31 cellular contexts compared by ENCODE assay signal in the genomic region with DNA sequence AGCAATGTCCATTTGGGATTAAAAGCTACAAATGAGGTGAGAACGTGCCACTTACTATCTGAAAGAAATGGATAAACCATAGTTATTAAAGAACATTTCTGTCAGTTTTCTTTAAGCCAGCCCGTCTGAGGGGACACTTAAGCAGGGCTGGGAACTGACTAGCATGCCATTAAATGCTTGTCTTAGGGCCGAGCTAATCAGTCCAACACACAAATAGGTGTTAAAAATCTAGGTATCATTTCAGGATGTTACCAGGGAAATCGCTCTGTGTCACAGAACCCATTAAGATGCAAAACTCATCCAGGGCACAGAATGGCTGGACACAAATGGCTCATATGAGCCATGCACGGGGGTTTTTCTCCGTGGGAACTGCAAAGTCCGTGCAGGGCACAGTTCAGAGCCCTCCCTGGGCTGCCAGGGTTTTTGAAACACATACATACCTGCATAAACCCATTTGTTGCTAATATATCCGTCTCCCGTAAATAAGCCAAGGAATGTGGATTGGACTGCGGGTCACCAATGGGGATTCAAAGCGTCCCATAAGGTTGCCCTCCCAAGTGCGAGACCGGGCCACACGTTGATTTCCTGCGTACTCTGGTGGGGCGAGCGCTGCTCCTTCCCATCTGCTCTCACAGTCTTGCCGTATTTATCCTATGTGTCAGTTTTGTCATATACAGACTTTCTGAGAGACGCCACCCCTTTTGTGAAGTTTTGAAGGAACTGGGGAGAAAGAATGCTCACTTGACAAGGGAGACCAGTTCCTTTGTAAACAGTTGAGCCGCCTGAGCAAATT. TPM values are rescaled to one million over a fixed set of nuclear protein-coding genes. Genes with fewer than 3 reads are reported as not detected.
DNase-seq lines count a peak whose midpoint lies in the region; ATAC-seq and TF ChIP-seq lines count a peak whose summit lies in the region.
"Had no signal": no experiment of that assay in that cellular context is flagged by ENCODE, and none has a peak within 500 bp of the region (broad histone marks: within the 10 kb centered on the region; RNA-seq: fewer than 3 reads in every experiment).

No MANE protein-coding gene starts in this region.

- H3K4me1 ChIP-seq in GM23338 (ENCODE audit: insufficient read depth), result peaks cover 66% of the 10 kb centered on the region

- no peak for TF ChIP-seq CTCF in GM23338 (conservative IDR thresholded peaks at IDR 0.05; ENCODE audit: low read depth in 2 of 2)

- peak overlapping the region; percentile 49 for H3K4me3 Mint-ChIP-seq in GM23338
- H3K4me3 Mint-ChIP-seq: activated CD4-positive, alpha-beta memory T cell treated with anti-CD3 and anti-CD28 coated beads, Interleukin-2, amount 10 ng/mL, durations not matched to agents 7 days and 5 days; CD8-positive, alpha-beta T cell; stimulated activated naive CD8-positive, alpha-beta T cell treated with anti-CD3 and anti-CD28 coated beads, Interleukin-15, Interleukin-2, amounts not matched to agents 100 ng/mL and 50 ng/mL, for 24 hours had no signal

- no peak overlapping the region for H2AFZ ChIP-seq in GM23338

- peaks cover 4% of the 10 kb centered on the region for H4K20me1 ChIP-seq in GM23338 (replicated peaks; ENCODE audit: insufficient read depth)

- peaks cover 63% of the 10 kb centered on the region for H3K4me1 Mint-ChIP-seq in GM23338

- H3K27ac ChIP-seq in GM23338 (ENCODE audit: low read depth), result no peak overlapping the region
- H3K27ac ChIP-seq: dorsolateral prefrontal cortex, epithelial cell of prostate, heart right ventricle, SK-N-MC, spleen, transverse colon had no signal

- DNase-seq in ELF-1 (ENCODE audit: low read depth, low spot score) (peak; percentile 59), GM23338 (ENCODE audit: low spot score) (peak; percentile 67), astrocyte of the hippocampus (ENCODE audit: low read depth, low spot score) (peak; percentile 16), left kidney (ENCODE audit: low read depth, low spot score) (peak; percentile 31), NOMO-1 treated with dmso at 0.1 percent for 144 hours (lab: John Stamatoyannopoulos, UW; ENCODE audit: unreplicated experiment) (no peak), RPMI8226 (no peak)
- DNase-seq: activated CD4-positive, alpha-beta memory T cell treated with anti-CD3 and anti-CD28 coated beads, Interleukin-2, amount 10 ng/mL, durations not matched to agents 7 days and 5 days; activated CD4-positive, CD25-positive, alpha-beta regulatory T cell; activated naive CD4-positive, alpha-beta T cell treated with Interleukin-2 at 50 U/mL for 16 hours; CD8-positive, alpha-beta T cell; central memory CD4-positive, alpha-beta T cell; dorsolateral prefrontal cortex; heart right ventricle; NCI-H1092 treated with DMSO at 0.1 percent for 48 hours; NCI-H2081; NCI-H446; spleen; stimulated activated CD4-positive, alpha-beta T cell treated with anti-CD3 and anti-CD28 coated beads, Interleukin-4, amount 100 ng/mL, for 24 hours; T-helper 9 cell; transverse colon had no signal

- H3K27ac Mint-ChIP-seq in GM23338, result no peak overlapping the region
- H3K27ac Mint-ChIP-seq: activated CD4-positive, alpha-beta memory T cell treated with anti-CD3 and anti-CD28 coated beads, Interleukin-2, amount 10 ng/mL, durations not matched to agents 7 days and 5 days; CD8-positive, alpha-beta T cell; stimulated activated naive CD8-positive, alpha-beta T cell treated with anti-CD3 and anti-CD28 coated beads, Interleukin-15, Interleukin-2, amounts not matched to agents 100 ng/mL and 50 ng/mL, for 24 hours had no signal

- H3K36me3 ChIP-seq in GM23338 (ENCODE audit: insufficient read depth), result no peaks in the 10 kb centered on the region
- H3K36me3 ChIP-seq: heart right ventricle, spleen, transverse colon had no signal

- peaks cover 100% of the 10 kb centered on the region for H3K27me3 ChIP-seq in GM23338 (ENCODE audit: insufficient read depth)

- H3K4me3 ChIP-seq in GM23338, result peak overlapping the region; percentile 26
- H3K4me3 ChIP-seq: dorsolateral prefrontal cortex, GM12878, heart right ventricle, lung, SK-N-MC, spleen, transverse colon had no signal

- no peaks in the 10 kb centered on the region; the same call in 2 of the 3 replicates for H3K9me3 Mint-ChIP-seq in GM23338
- H3K9me3 Mint-ChIP-seq: activated CD4-positive, alpha-beta memory T cell treated with anti-CD3 and anti-CD28 coated beads, Interleukin-2, amount 10 ng/mL, durations not matched to agents 7 days and 5 days; CD8-positive, alpha-beta T cell; stimulated activated naive CD8-positive, alpha-beta T cell treated with anti-CD3 and anti-CD28 coated beads, Interleukin-15, Interleukin-2, amounts not matched to agents 100 ng/mL and 50 ng/mL, for 24 hours had no signal

- peaks cover 9% of the 10 kb centered on the region for H3F3A ChIP-seq in GM23338 (replicated peaks; ENCODE audit: low read depth)

- peak overlapping the region; percentile 56 for H3K4me2 ChIP-seq in GM23338

- ATAC-seq in GM23338 (no peak), HG03378 (IDR thresholded peaks at IDR 0.05; ENCODE audit: unreplicated experiment) (no peak), GM18867 (IDR thresholded peaks at IDR 0.05; ENCODE audit: unreplicated experiment) (no peak)
- ATAC-seq: CD8-positive, alpha-beta T cell; GM12878; heart right ventricle had no signal

- peaks cover 84% of the 10 kb centered on the region for H3K27me3 Mint-ChIP-seq in GM23338 (ENCODE audit: insufficient read depth, low read depth, poor library complexity)

- no peaks in the 10 kb centered on the region for H3K79me2 ChIP-seq in GM23338 (replicated peaks; ENCODE audit: insufficient read depth)

- H3K9me2 ChIP-seq in GM23338 (ENCODE audit: insufficient read depth), result no peaks in the 10 kb centered on the region

- no peaks in the 10 kb centered on the region; the same call in 2 of the 3 replicates for H3K36me3 Mint-ChIP-seq in GM23338 (ENCODE audit: low read depth)
- H3K36me3 Mint-ChIP-seq: CD8-positive, alpha-beta T cell had no signal

TF ChIP-seq in GM23338, 12 proteins besides CTCF, POLR2A, EP300 and RAD21:
- no peak for TF ChIP-seq JUNB (IDR thresholded peaks at IDR 0.05; ENCODE audit: unreplicated experiment)
- TF ChIP-seq, protein P1, sequence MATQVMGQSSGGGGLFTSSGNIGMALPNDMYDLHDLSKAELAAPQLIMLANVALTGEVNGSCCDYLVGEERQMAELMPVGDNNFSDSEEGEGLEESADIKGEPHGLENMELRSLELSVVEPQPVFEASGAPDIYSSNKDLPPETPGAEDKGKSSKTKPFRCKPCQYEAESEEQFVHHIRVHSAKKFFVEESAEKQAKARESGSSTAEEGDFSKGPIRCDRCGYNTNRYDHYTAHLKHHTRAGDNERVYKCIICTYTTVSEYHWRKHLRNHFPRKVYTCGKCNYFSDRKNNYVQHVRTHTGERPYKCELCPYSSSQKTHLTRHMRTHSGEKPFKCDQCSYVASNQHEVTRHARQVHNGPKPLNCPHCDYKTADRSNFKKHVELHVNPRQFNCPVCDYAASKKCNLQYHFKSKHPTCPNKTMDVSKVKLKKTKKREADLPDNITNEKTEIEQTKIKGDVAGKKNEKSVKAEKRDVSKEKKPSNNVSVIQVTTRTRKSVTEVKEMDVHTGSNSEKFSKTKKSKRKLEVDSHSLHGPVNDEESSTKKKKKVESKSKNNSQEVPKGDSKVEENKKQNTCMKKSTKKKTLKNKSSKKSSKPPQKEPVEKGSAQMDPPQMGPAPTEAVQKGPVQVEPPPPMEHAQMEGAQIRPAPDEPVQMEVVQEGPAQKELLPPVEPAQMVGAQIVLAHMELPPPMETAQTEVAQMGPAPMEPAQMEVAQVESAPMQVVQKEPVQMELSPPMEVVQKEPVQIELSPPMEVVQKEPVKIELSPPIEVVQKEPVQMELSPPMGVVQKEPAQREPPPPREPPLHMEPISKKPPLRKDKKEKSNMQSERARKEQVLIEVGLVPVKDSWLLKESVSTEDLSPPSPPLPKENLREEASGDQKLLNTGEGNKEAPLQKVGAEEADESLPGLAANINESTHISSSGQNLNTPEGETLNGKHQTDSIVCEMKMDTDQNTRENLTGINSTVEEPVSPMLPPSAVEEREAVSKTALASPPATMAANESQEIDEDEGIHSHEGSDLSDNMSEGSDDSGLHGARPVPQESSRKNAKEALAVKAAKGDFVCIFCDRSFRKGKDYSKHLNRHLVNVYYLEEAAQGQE (IDR thresholded peaks at IDR 0.05; ENCODE audit: unreplicated experiment), result peak; percentile 13
- no peak for TF ChIP-seq NANOG (IDR thresholded peaks at IDR 0.05; ENCODE audit: borderline replicate concordance)
TF ChIP-seq in GM23338: peak in this region for 1.

RNA-seq across cellular contexts. Expression of a gene that starts 5.4 kb away (rescaled TPM):
- total RNA-seq in GM23338 (2014; rRNA removed; shearing (Covaris generic)), result 0.97 TPM in 1 of 2 replicates, not detected in the other
- 0.27 and 0.35 TPM in 2 replicates for polyA plus RNA-seq in GM23338 (2016; fragmentation: Nextera tagmentation; extraction: Ambion mirVana)
- total RNA-seq: activated CD4-positive, alpha-beta memory T cell treated with anti-CD3 and anti-CD28 coated beads, Interleukin-2, amount 10 ng/mL, durations not matched to agents 7 days and 5 days; CD8-positive, alpha-beta T cell; fibroblast of villous mesenchyme; GM12878; kidney epithelial cell; pulmonary artery endothelial cell; spleen had no signal
- polyA plus RNA-seq: aorta, GM12878, spleen had no signal

Comparison
In these comparisons a context has a peak if more than half of its experiments do, and no peak if none do; other contexts are left out.
1. DNase-seq: peak in ELF-1 (single experiment), GM23338 (single experiment), astrocyte of the hippocampus (single experiment) and left kidney (single experiment); none in NOMO-1 treated with dmso at 0.1 percent for 144 hours (single experiment) and RPMI8226 (single experiment).